ENCODE assay signal across 9 cellular contexts in the genomic region with DNA sequence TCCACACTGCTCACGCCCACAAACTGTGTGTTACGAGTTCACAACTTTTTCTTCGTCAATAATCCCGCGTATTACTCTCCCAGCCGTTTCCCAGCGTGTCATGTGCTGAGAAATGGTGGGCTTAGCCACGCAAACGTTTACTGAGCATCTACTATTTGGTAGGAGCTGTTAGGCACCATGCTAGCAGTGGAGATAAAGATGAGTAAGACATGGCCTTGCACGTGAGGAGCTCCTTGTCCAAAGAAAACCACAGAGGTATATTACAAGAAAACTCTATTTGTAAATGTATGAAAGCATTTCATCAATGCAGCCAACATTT. TPM values are rescaled to one million over a fixed set of nuclear protein-coding genes. Genes with fewer than 3 reads are reported as not detected.
A peak's percentile ranks its signal among the peaks of the same experiment; 100 is the strongest.
DNase-seq lines count a peak whose midpoint lies in the region; ATAC-seq and TF ChIP-seq lines count a peak whose summit lies in the region.
"Had no signal": no experiment of that assay in that cellular context is flagged by ENCODE, and none has a peak within 500 bp of the region (broad histone marks: within the 10 kb centered on the region; RNA-seq: fewer than 3 reads in every experiment).

No MANE protein-coding gene starts in this region.

- ATAC-seq in HG03095 (IDR thresholded peaks at IDR 0.05; ENCODE audit: unreplicated experiment) (no peak), GM21367 (IDR thresholded peaks at IDR 0.05; ENCODE audit: unreplicated experiment) (no peak)

- H3K4me3 ChIP-seq in esophagus muscularis mucosa (peak overlapping the region; percentile 77 to 93 (median 88)), prostate gland (peak overlapping the region; percentile 78 to 90)

- TF ChIP-seq EP300 in esophagus muscularis mucosa (IDR thresholded peaks at IDR 0.05) = no peak

- H3K36me3 ChIP-seq in esophagus muscularis mucosa (peaks cover 9 to 22% (median 16%) of the 10 kb centered on the region in 4 donors), prostate gland (no peaks in the 10 kb centered on the region)

- WGBS in esophagus muscularis mucosa = 20% methylated on average over 5 of the region's 10 CpGs
- 15% methylated on average over 10 of the region's 10 CpGs for WGBS in prostate gland

- TF ChIP-seq POLR2A in esophagus muscularis mucosa (IDR thresholded peaks at IDR 0.05; ENCODE audit: low read depth) (no peak), prostate gland (IDR thresholded peaks at IDR 0.05) (no peak)

- H3K27me3 ChIP-seq in esophagus muscularis mucosa = no peaks in the 10 kb centered on the region
- no peaks in the 10 kb centered on the region for H3K27me3 ChIP-seq in prostate gland (replicated peaks; ENCODE audit: insufficient read depth)

- H3K4me1 ChIP-seq in esophagus muscularis mucosa (peaks cover 19 to 38% (median 23%) of the 10 kb centered on the region in 4 donors), prostate gland (replicated peaks) (peaks cover 10% of the 10 kb centered on the region)

- peak; percentile 3 for DNase-seq in GM04504 (ENCODE audit: low read depth)
- DNase-seq in RKO (ENCODE audit: low spot score) = peak; percentile 65
- no peak for DNase-seq in esophagus muscularis mucosa (ENCODE audit: extremely low spot score)
- DNase-seq in prostate gland (ENCODE audit: low spot score) = no peak
- no peak for DNase-seq in AML-193 (lab: John Stamatoyannopoulos, UW)
- DNase-seq in NCI-H510A treated with DMSO at 0.1 percent for 48 hours (lab: John Stamatoyannopoulos, UW) = no peak

- intact Hi-C loops in esophagus muscularis mucosa (cut with DNase I) (no loop called here), prostate gland (cut with DNase I) (loop anchor here (2.0 kb wide), 1 partner anchor 42 kb away; a partner anchor contains a TSS)

- H3K9me3 ChIP-seq in esophagus muscularis mucosa (no peaks in the 10 kb centered on the region), prostate gland (no peaks in the 10 kb centered on the region)

- no peak for TF ChIP-seq CTCF in esophagus muscularis mucosa (IDR thresholded peaks at IDR 0.05)
- no peak for TF ChIP-seq CTCF in prostate gland (IDR thresholded peaks at IDR 0.05)

- H3K27ac ChIP-seq in esophagus muscularis mucosa (replicated peaks in 1 of 4) (peak overlapping the region; percentile 89 to 96 (median 92)), prostate gland (peak overlapping the region; percentile 90 to 93)

RNA-seq across cellular contexts. Expression of a gene that starts 0.8 kb away (rescaled TPM):
- total RNA-seq in esophagus muscularis mucosa (10 to 100 TPM; 10.7 to 15.4 (median 14.4) TPM), prostate gland (10 to 100 TPM; 14.7 to 35.8 TPM)

RNA-seq across cellular contexts. Expression of a gene that starts 22.1 kb away (rescaled TPM):
- total RNA-seq in esophagus muscularis mucosa (not detected), prostate gland (not detected)
- total RNA-seq: RPMI7951 had no signal

RNA-seq across cellular contexts. Expression of a gene that starts 41.1 kb away (rescaled TPM):
- total RNA-seq in esophagus muscularis mucosa (10 to 100 TPM; 12.2 to 18.4 (median 13.3) TPM), prostate gland (10 to 100 TPM in 1 of 2 donors, 1 to 10 TPM in 1; 9.0 to 19.1 TPM)

RNA-seq across cellular contexts. Expression of a gene that starts 41.2 kb away (rescaled TPM):
- total RNA-seq in esophagus muscularis mucosa = 1 to 10 TPM; 2.9 to 5.9 (median 3.4) TPM
- 10 to 100 TPM in 1 of 2 donors, 1 to 10 TPM in 1; 5.1 to 10.3 TPM for total RNA-seq in prostate gland

Comparison
In these comparisons a context has a peak if more than half of its experiments do, and no peak if none do; other contexts are left out.
1. DNase-seq: peak in GM04504 (single experiment) and RKO (single experiment); none in esophagus muscularis mucosa (single experiment), prostate gland (single experiment), AML-193 (0 of 2) and NCI-H510A treated with DMSO at 0.1 percent for 48 hours (single experiment).